Comparison of ENCODE assay signal across 23 cellular contexts in the genomic region with DNA sequence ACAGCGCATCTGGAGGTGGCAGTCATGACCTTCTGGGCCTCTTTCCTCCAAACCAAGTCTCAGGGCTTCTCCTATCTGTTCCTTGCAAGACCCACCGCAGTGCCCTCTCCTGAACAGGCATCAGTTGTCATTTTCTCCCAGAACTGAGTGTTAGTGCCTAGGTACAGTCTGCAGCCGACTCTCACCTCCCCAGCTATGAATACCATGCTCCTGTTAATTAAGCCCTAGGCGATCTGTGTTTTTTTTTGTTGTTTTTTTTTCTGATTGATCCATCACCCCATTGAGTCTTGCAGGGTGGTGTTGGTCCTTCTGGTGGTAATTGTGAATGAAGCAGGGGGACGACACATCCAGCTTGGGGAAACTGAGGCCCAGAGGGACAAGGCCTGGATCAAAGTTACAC. TPM values are rescaled to one million over a fixed set of nuclear protein-coding genes. Genes with fewer than 3 reads are reported as not detected.
DNase-seq lines count a peak whose midpoint lies in the region; ATAC-seq and TF ChIP-seq lines count a peak whose summit lies in the region.
"Had no signal": no experiment of that assay in that cellular context is flagged by ENCODE, and none has a peak within 500 bp of the region (broad histone marks: within the 10 kb centered on the region; RNA-seq: fewer than 3 reads in every experiment).

No MANE protein-coding gene starts in this region.

- TF ChIP-seq CTCF in breast epithelium (IDR thresholded peaks at IDR 0.05) (no peak), mammary epithelial cell (conservative IDR thresholded peaks at IDR 0.05 in 1 of 2, IDR thresholded peaks at IDR 0.05 in 1 of 2; ENCODE audit: extremely low read depth in 1 of 2, insufficient read depth in 1 of 2, low read depth in 1 of 2, low read length in 2 of 2) (no peak), glutamatergic neuron (IDR thresholded peaks at IDR 0.05; ENCODE audit: partially characterized antibody, unreplicated experiment) (no peak), ovary (IDR thresholded peaks at IDR 0.05) (no peak), uterus (IDR thresholded peaks at IDR 0.05) (no peak)

- peaks cover 22% of the 10 kb centered on the region for H3K4me1 Mint-ChIP-seq in glutamatergic neuron (ENCODE audit: low read depth, unreplicated experiment)

- no peak overlapping the region for H3K4me2 ChIP-seq in mammary epithelial cell (ENCODE audit: insufficient read depth, low read depth, low read length)

- peaks cover 0 to 10% of the 10 kb centered on the region in 2 donors for H3K4me1 ChIP-seq in breast epithelium
- no peaks in the 10 kb centered on the region for H3K4me1 ChIP-seq in mammary epithelial cell (ENCODE audit: insufficient read depth, low read length)
- H3K4me1 ChIP-seq in ovary (ENCODE audit: insufficient read depth), result peaks cover 32% of the 10 kb centered on the region
- H3K4me1 ChIP-seq in uterus, result peaks cover 0 to 15% of the 10 kb centered on the region in 2 donors

- 93% methylated on average over 5 of the region's 5 CpGs for WGBS in mammary epithelial cell (ENCODE audit: low coverage, missing lambda C conversion rate)
- 93 to 97% (median 97%) methylated on average over 5 of the region's 5 CpGs for WGBS in ovary, 3 donors

- no peak for ATAC-seq in HG03025 (IDR thresholded peaks at IDR 0.05; ENCODE audit: low FRiP score, unreplicated experiment)
- ATAC-seq in GM18870 (IDR thresholded peaks at IDR 0.05; ENCODE audit: unreplicated experiment), result no peak
- ATAC-seq: activated CD4-positive, CD25-positive, alpha-beta regulatory T cell treated with anti-CD3 and anti-CD28 coated beads, Interleukin-2, amount 50 U/mL, for 24 hours; activated CD8-positive, alpha-beta T cell treated with anti-CD3 and anti-CD28 coated beads for 36 hours; HCT116; left colon had no signal

- H3K27ac Mint-ChIP-seq in glutamatergic neuron (ENCODE audit: unreplicated experiment), result peak overlapping the region; percentile 38
- H3K27ac Mint-ChIP-seq: activated CD8-positive, alpha-beta T cell treated with anti-CD3 and anti-CD28 coated beads for 36 hours had no signal

- no peak overlapping the region for H2AFZ ChIP-seq in mammary epithelial cell (ENCODE audit: low read depth, low read length)

- no peak overlapping the region for H3K9ac ChIP-seq in mammary epithelial cell (ENCODE audit: insufficient read depth, low read length)

- BruUV-seq in mammary epithelial cell (replicated peaks; lab: Mats Ljungman, UMichigan), result no TSS peak

- in situ Hi-C loops in mammary epithelial cell (cut with MboI; ENCODE audit: low sequenced_read_pairs in 2 of 2), result no loop called here

- CTCF ChIA-PET in mammary epithelial cell (lab: Charles Lee; ENCODE audit: low non-redundant PET), result no interaction called here

- dilution Hi-C loops in mammary epithelial cell (cut with HindIII; ENCODE audit: low sequenced_read_pairs), result no loop called here

- no peaks in the 10 kb centered on the region for H3K36me3 Mint-ChIP-seq in glutamatergic neuron (ENCODE audit: unreplicated experiment)

- H3K9me3 ChIP-seq in breast epithelium (no peaks in the 10 kb centered on the region), mammary epithelial cell (replicated peaks; ENCODE audit: insufficient read depth, low read length) (no peaks in the 10 kb centered on the region), ovary (no peaks in the 10 kb centered on the region), uterus (no peaks in the 10 kb centered on the region)

- no peak for TF ChIP-seq EP300 in ovary (IDR thresholded peaks at IDR 0.05)

- H3K9me3 Mint-ChIP-seq in glutamatergic neuron (ENCODE audit: unreplicated experiment), result peaks cover 7% of the 10 kb centered on the region
- H3K9me3 Mint-ChIP-seq: activated CD8-positive, alpha-beta T cell treated with anti-CD3 and anti-CD28 coated beads for 36 hours had no signal

- no peaks in the 10 kb centered on the region for H3K79me2 ChIP-seq in mammary epithelial cell (ENCODE audit: insufficient read depth, low read length)

- no peak overlapping the region for H3K4me3 Mint-ChIP-seq in glutamatergic neuron (ENCODE audit: unreplicated experiment)
- H3K4me3 Mint-ChIP-seq: activated CD8-positive, alpha-beta T cell treated with anti-CD3 and anti-CD28 coated beads for 36 hours had no signal

- no peak overlapping the region for H3K4me3 ChIP-seq in breast epithelium
- no peak overlapping the region for H3K4me3 ChIP-seq in mammary epithelial cell (replicated peaks in 1 of 3; ENCODE audit: insufficient read depth in 1 of 3, low read depth in 2 of 3, low read length in 3 of 3)
- H3K4me3 ChIP-seq in ovary, result no peak overlapping the region
- no peak overlapping the region for H3K4me3 ChIP-seq in uterus

- H3K27me3 ChIP-seq in breast epithelium, result no peaks in the 10 kb centered on the region
- H3K27me3 ChIP-seq in mammary epithelial cell (ENCODE audit: insufficient read depth, low read length), result no peaks in the 10 kb centered on the region
- no peaks in the 10 kb centered on the region for H3K27me3 ChIP-seq in ovary
- no peaks in the 10 kb centered on the region for H3K27me3 ChIP-seq in uterus

- intact Hi-C loops in breast epithelium (cut with DNase I; ENCODE audit: low total_unique reads) (no loop called here), mammary epithelial cell (cut with micrococcal nuclease) (no loop called here), ovary (cut with DNase I) (loop anchor here in 1 of 4 donors (5.0 kb wide), 1 partner anchor 148 kb away; the partner anchor contains the start of gene MEG3), uterus (cut with DNase I; ENCODE audit: low total_unique reads) (no loop called here)

- DNase-seq in breast epithelium (ENCODE audit: low spot score in 2 of 2), result no peak
- no peak for DNase-seq in mammary epithelial cell
- DNase-seq in glutamatergic neuron, result no peak
- DNase-seq in ovary, result no peak
- DNase-seq in uterus, result no peak
- no peak for DNase-seq in epidermal melanocyte (ENCODE audit: insufficient read length, low spot score)
- DNase-seq: 8988T; activated CD8-positive, alpha-beta T cell treated with anti-CD3 and anti-CD28 coated beads for 36 hours; activated gamma-delta T cell treated with Interleukin-2 at 50 U/mL for 16 hours; activated T-cell treated with anti-CD3 and anti-CD28 coated beads for 4 hours; Karpas-422; NCI-H1930; NCI-H2227 treated with DMSO at 0.1 percent for 48 hours; NCI-H748 treated with DMSO at 0.1 percent for 48 hours; retina; stimulated activated CD4-positive, alpha-beta T cell treated with anti-CD3 and anti-CD28 coated beads, Interleukin-15, amount 100 ng/mL, for 24 hours had no signal

- H3K36me3 ChIP-seq in breast epithelium (no peaks in the 10 kb centered on the region), mammary epithelial cell (ENCODE audit: insufficient read depth, low read length) (no peaks in the 10 kb centered on the region), ovary (no peaks in the 10 kb centered on the region), uterus (no peaks in the 10 kb centered on the region)

- no peaks in the 10 kb centered on the region for H4K20me1 ChIP-seq in mammary epithelial cell (ENCODE audit: insufficient read depth, low read length)

- no peak for TF ChIP-seq POLR2A in breast epithelium (IDR thresholded peaks at IDR 0.05)
- no peak for TF ChIP-seq POLR2A in ovary (IDR thresholded peaks at IDR 0.05)
- no peak for TF ChIP-seq POLR2A in uterus (IDR thresholded peaks at IDR 0.05)

- H3K27me3 Mint-ChIP-seq in glutamatergic neuron (ENCODE audit: unreplicated experiment), result peaks cover 5% of the 10 kb centered on the region

- H3K27ac ChIP-seq in breast epithelium (peak overlapping the region; percentile 73 to 91), mammary epithelial cell (ENCODE audit: insufficient read depth, low read depth, low read length) (no peak overlapping the region), ovary (peak overlapping the region; percentile 75 to 92), uterus (peak overlapping the region; percentile 73 to 80)

RNA-seq across cellular contexts. Expression of gene DLK1, which starts 47.5 kb away (rescaled TPM):
- 1 to 10 TPM in 2 of 3 donors, not detected in 1; 1.2 to 5.2 TPM for total RNA-seq in breast epithelium
- not detected for total RNA-seq in mammary epithelial cell
- not detected for polyA plus RNA-seq in mammary epithelial cell
- 3.8 TPM for polyA minus RNA-seq in mammary epithelial cell
- total RNA-seq in glutamatergic neuron (ENCODE audit: unreplicated experiment), result 37.3 TPM
- 1,000 to 10,000 TPM in 2 of 7 donors, 100 to 1,000 TPM in 4, 10 to 100 TPM in 1; 67.0 to 1,875 (median 133) TPM for total RNA-seq in ovary
- polyA plus RNA-seq in ovary, result 100 to 1,000 TPM in 1 of 2 donors, 10 to 100 TPM in 1; 34.2 to 101 TPM
- total RNA-seq in uterus, result 10 to 100 TPM in 1 of 4 donors, 1 to 10 TPM in 1, not detected in 2; 2.2 to 41.1 TPM
- total RNA-seq: activated CD8-positive, alpha-beta T cell treated with anti-CD3 and anti-CD28 coated beads for 36 hours; bronchial epithelial cell; left colon; subcutaneous adipose tissue had no signal
